Comparison of ENCODE assay signal across 7 cellular contexts in genomic region chr4:98775672-98776071, GRCh38.
"Had no signal": no experiment of that assay in that cellular context is flagged by ENCODE, and none has a peak within 500 bp of the region (broad histone marks: within the 10 kb centered on the region; RNA-seq: fewer than 3 reads in every experiment).

No MANE protein-coding gene starts in this region.

- DNase-seq: IMR-90, KBM-7, KG1 had no signal

- ATAC-seq: HepG2 had no signal

- FAIRE-seq: HepG2, HTR-8/SVneo had no signal

- H3K27ac ChIP-seq: HL-60 had no signal

- H3K27ac Mint-ChIP-seq: IgD-negative memory B cell had no signal

- H3K4me3 Mint-ChIP-seq: IgD-negative memory B cell had no signal
